ENCODE assay signal across 18 cellular contexts in the genomic region with DNA sequence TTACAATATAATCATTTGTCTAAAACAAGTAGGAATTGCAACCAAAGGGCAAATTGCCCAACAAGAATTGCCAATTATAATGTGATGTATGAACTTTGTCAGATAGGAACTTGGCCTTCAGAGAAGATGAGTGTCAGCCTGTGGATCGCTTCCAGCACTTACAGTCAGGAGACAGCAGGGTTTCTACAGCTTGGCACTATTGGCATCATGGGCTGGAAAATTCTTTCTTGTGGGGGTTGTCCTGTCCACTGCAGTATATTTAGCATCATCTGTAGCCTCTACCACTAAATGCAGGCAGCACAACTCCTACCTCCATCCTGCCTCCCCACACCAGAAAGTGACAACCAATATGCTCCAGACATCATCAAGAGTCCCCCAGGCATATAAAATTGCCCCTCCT. TPM values are rescaled to one million over a fixed set of nuclear protein-coding genes. Genes with fewer than 3 reads are reported as not detected.
DNase-seq lines count a peak whose midpoint lies in the region; ATAC-seq and TF ChIP-seq lines count a peak whose summit lies in the region.
"Had no signal": no experiment of that assay in that cellular context is flagged by ENCODE, and none has a peak within 500 bp of the region (broad histone marks: within the 10 kb centered on the region; RNA-seq: fewer than 3 reads in every experiment).

No MANE protein-coding gene starts in this region.

- WGBS in heart right ventricle, 2 donors, result 0 to 38% methylated on average over 1 of the region's 1 CpG

- H3K4me1 ChIP-seq in right atrium auricular region (no peaks in the 10 kb centered on the region), heart right ventricle (peaks cover 0 to 5% (median 0%) of the 10 kb centered on the region in 9 donors), MM.1S (ENCODE audit: low read length) (no peaks in the 10 kb centered on the region)
- H3K4me1 ChIP-seq: BLaER1, Caco-2 had no signal

- H3K4me2 ChIP-seq in MM.1S (ENCODE audit: low read depth, low read length), result no peak overlapping the region
- H3K4me2 ChIP-seq: BLaER1 had no signal

- H3K79me2 ChIP-seq in MM.1S (ENCODE audit: low read length), result no peaks in the 10 kb centered on the region

- H3K27ac ChIP-seq in right atrium auricular region (no peak overlapping the region), heart right ventricle (no peak overlapping the region), MM.1S (ENCODE audit: low read length) (no peak overlapping the region), dorsolateral prefrontal cortex (no peak overlapping the region)
- H3K27ac ChIP-seq: 22Rv1, BLaER1, C4-2B, GM23248 had no signal

- no peaks in the 10 kb centered on the region for H4K20me1 ChIP-seq in MM.1S (ENCODE audit: insufficient read depth, low read length)
- H4K20me1 ChIP-seq: BLaER1 had no signal

- ATAC-seq in Right ventricle myocardium inferior (peak; percentile 84), heart right ventricle (peak; percentile 42 to 100 (median 95)), left ventricle myocardium superior (peak; percentile 99), GM21737 (IDR thresholded peaks at IDR 0.05; ENCODE audit: unreplicated experiment) (no peak)
- ATAC-seq: CD8-positive, alpha-beta T cell had no signal

- H3K36me3 ChIP-seq in right atrium auricular region (no peaks in the 10 kb centered on the region), heart right ventricle (no peaks in the 10 kb centered on the region), MM.1S (replicated peaks; ENCODE audit: insufficient read depth, low read length) (no peaks in the 10 kb centered on the region)
- H3K36me3 ChIP-seq: BLaER1 had no signal

- H3K27me3 ChIP-seq in right atrium auricular region (no peaks in the 10 kb centered on the region), heart right ventricle (no peaks in the 10 kb centered on the region), MM.1S (replicated peaks; ENCODE audit: insufficient read depth, low read length) (no peaks in the 10 kb centered on the region), dorsolateral prefrontal cortex (peaks cover 0 to 3% (median 0%) of the 10 kb centered on the region in 45 donors)
- H3K27me3 ChIP-seq: BLaER1 had no signal

- no peak overlapping the region for H3K9ac ChIP-seq in MM.1S (ENCODE audit: low read length)
- H3K9ac ChIP-seq: BLaER1, GM23248 had no signal

- TF ChIP-seq CTCF in right atrium auricular region (IDR thresholded peaks at IDR 0.05) (no peak), heart right ventricle (IDR thresholded peaks at IDR 0.05) (no peak), MM.1S (IDR thresholded peaks at IDR 0.05; ENCODE audit: low read length) (no peak), dorsolateral prefrontal cortex (IDR thresholded peaks at IDR 0.05 in 54 of 56, conservative IDR thresholded peaks at IDR 0.05 in 2 of 56; ENCODE audit: low read depth in 1 of 56, partially characterized antibody in 56 of 56) (no peak)

- H3K4me3 ChIP-seq in right atrium auricular region (no peak overlapping the region), heart right ventricle (no peak overlapping the region), MM.1S (ENCODE audit: low read length) (no peak overlapping the region), dorsolateral prefrontal cortex (no peak overlapping the region)
- H3K4me3 ChIP-seq: BLaER1, GM23248 had no signal

- no peak overlapping the region for H2AFZ ChIP-seq in MM.1S (ENCODE audit: low read length)
- H2AFZ ChIP-seq: GM23248 had no signal

- H3K9me2 ChIP-seq in MM.1S (replicated peaks; ENCODE audit: insufficient read depth, low read length), result no peaks in the 10 kb centered on the region

- H3K9me3 ChIP-seq in right atrium auricular region (no peaks in the 10 kb centered on the region), heart right ventricle (peaks cover 0 to 10% (median 4%) of the 10 kb centered on the region in 11 donors), MM.1S (replicated peaks; ENCODE audit: insufficient read depth, low read length) (no peaks in the 10 kb centered on the region)
- H3K9me3 ChIP-seq: BLaER1, Caco-2 had no signal

- intact Hi-C loops in Right ventricle myocardium inferior (cut with DNase I) (no loop called here), heart right ventricle (cut with DNase I) (no loop called here), left ventricle myocardium superior (cut with micrococcal nuclease) (no loop called here), dorsolateral prefrontal cortex (cut with DNase I) (no loop called here)

- DNase-seq in Right ventricle myocardium inferior (ENCODE audit: missing footprints) (no peak), right atrium auricular region (ENCODE audit: low spot score) (no peak), heart right ventricle (peak; percentile 16 to 55), left ventricle myocardium superior (no peak), MM.1S (no peak), dorsolateral prefrontal cortex (no peak)
- DNase-seq: Caco-2; CD4-positive, CD25-positive, alpha-beta regulatory T cell; CD8-positive, alpha-beta T cell; DMS153; DND-41; GM23248; H7; HCEC 1CT had no signal

- no peaks in the 10 kb centered on the region for H3F3A ChIP-seq in MM.1S (ENCODE audit: insufficient read depth, low read length)

RNA-seq across cellular contexts. Expression of gene CRBN, which starts 48.2 kb away (rescaled TPM):
- 46.6 TPM for total RNA-seq in Right ventricle myocardium inferior
- total RNA-seq in right atrium auricular region, result 10 to 100 TPM; 37.3 to 37.5 TPM
- 10 to 100 TPM; 34.8 to 63.2 (median 53.8) TPM for total RNA-seq in heart right ventricle
- polyA plus RNA-seq in heart right ventricle, result 10 to 100 TPM; 18.2 to 23.4 TPM
- 57.4 TPM for total RNA-seq in left ventricle myocardium superior
- 100 to 1,000 TPM in 106 of 120 experiments, 10 to 100 TPM in 14; 83.9 to 140 (median 113) TPM for total RNA-seq in dorsolateral prefrontal cortex

Comparison
In these comparisons a context has a peak if more than half of its experiments do, and no peak if none do; other contexts are left out.
1. DNase-seq: peak in heart right ventricle (2 of 2); none in Right ventricle myocardium inferior (single experiment), right atrium auricular region (single experiment), left ventricle myocardium superior (single experiment), MM.1S (single experiment) and dorsolateral prefrontal cortex (0 of 10).